ENCODE assay signal across 31 cellular contexts in genomic region chr7:13031481-13031880, GRCh38.
DNase-seq lines count a peak whose midpoint lies in the region; ATAC-seq, FAIRE-seq and TF ChIP-seq lines count a peak whose summit lies in the region.
"Had no signal": no experiment of that assay in that cellular context is flagged by ENCODE, and none has a peak within 500 bp of the region (broad histone marks: within the 10 kb centered on the region; RNA-seq: fewer than 3 reads in every experiment).

No MANE protein-coding gene starts in this region.

- H3K4me1 ChIP-seq in astrocyte (ENCODE audit: insufficient read depth, low read length) (no peaks in the 10 kb centered on the region), keratinocyte (ENCODE audit: control insufficient read depth, extremely low read depth, insufficient read depth, low read length) (peaks cover 9% of the 10 kb centered on the region)
- H3K4me1 ChIP-seq: prostate gland, uterus had no signal

- H3K27ac Mint-ChIP-seq in astrocyte (ENCODE audit: unreplicated experiment), result no peak overlapping the region
- no peak overlapping the region for H3K27ac Mint-ChIP-seq in activated CD4-positive, alpha-beta T cell treated with anti-CD3 and anti-CD28 coated beads for 36 hours
- H3K27ac Mint-ChIP-seq: activated CD4-positive, alpha-beta memory T cell treated with anti-CD3 and anti-CD28 coated beads for 36 hours; activated naive CD4-positive, alpha-beta T cell treated with anti-CD3 and anti-CD28 coated beads, Interleukin-2, amount 10 ng/mL, durations not matched to agents 7 days and 5 days; CD8-positive, alpha-beta memory T cell; effector memory CD8-positive, alpha-beta T cell; naive B cell; stimulated activated naive CD8-positive, alpha-beta T cell treated with anti-CD3 and anti-CD28 coated beads, Interleukin-15, Interleukin-2, amounts not matched to agents 100 ng/mL and 50 ng/mL, for 24 hours; T-helper 1 cell treated with Interleukin-12 subunit alpha and Interleukin-12 subunit beta and Interleukin-4 antibody, amounts not matched to agents 30 μg/mL and 1 μg/mL, for 36 hours had no signal

- no peak for ATAC-seq in activated CD4-positive, alpha-beta T cell treated with anti-CD3 and anti-CD28 coated beads for 36 hours
- ATAC-seq: activated CD4-positive, CD25-positive, alpha-beta regulatory T cell treated with anti-CD3 and anti-CD28 coated beads, Interleukin-2, amount 50 U/mL, for 24 hours; effector memory CD8-positive, alpha-beta T cell; left ventricle myocardium superior; sciatic nerve had no signal

- H3K27me3 ChIP-seq in astrocyte (ENCODE audit: insufficient read depth, low read length) (no peaks in the 10 kb centered on the region), keratinocyte (ENCODE audit: control insufficient read depth, extremely low read depth, insufficient read depth, low read length) (no peaks in the 10 kb centered on the region)
- H3K27me3 ChIP-seq: uterus had no signal

- H3K9me3 ChIP-seq in astrocyte (ENCODE audit: insufficient read depth, low read depth, low read length) (no peaks in the 10 kb centered on the region), keratinocyte (ENCODE audit: control insufficient read depth, low read depth, low read length) (no peaks in the 10 kb centered on the region)
- H3K9me3 ChIP-seq: HAP-1, prostate gland, SK-N-SH, uterus had no signal

- no peak overlapping the region for H3K27ac ChIP-seq in astrocyte (ENCODE audit: low read depth, low read length)
- H3K27ac ChIP-seq in keratinocyte (ENCODE audit: control insufficient read depth, insufficient read depth, low read length), result no peak overlapping the region
- H3K27ac ChIP-seq: prostate gland, uterus had no signal

- H3K36me3 ChIP-seq in astrocyte (ENCODE audit: insufficient read depth, low read length) (no peaks in the 10 kb centered on the region), keratinocyte (ENCODE audit: control insufficient read depth in 2 of 2, extremely low read depth in 1 of 2, insufficient read depth in 2 of 2, low read length in 2 of 2) (no peaks in the 10 kb centered on the region)
- H3K36me3 ChIP-seq: HAP-1, prostate gland, uterus had no signal

- no peak for TF ChIP-seq CTCF in astrocyte (IDR thresholded peaks at IDR 0.05; ENCODE audit: insufficient read depth, low read depth, low read length)
- no peak for TF ChIP-seq CTCF in keratinocyte (optimal IDR thresholded peaks at IDR 0.05 in 1 of 3, IDR thresholded peaks at IDR 0.05 in 1 of 3, conservative IDR thresholded peaks at IDR 0.05 in 1 of 3; ENCODE audit: extremely low read depth in 1 of 3, insufficient read depth in 2 of 3, low read length in 3 of 3)

- H3K4me2 ChIP-seq in astrocyte (ENCODE audit: low read length) (no peak overlapping the region), keratinocyte (ENCODE audit: control insufficient read depth, extremely low read depth, insufficient read depth, low read depth, low read length) (peak overlapping the region; percentile 41)
- H3K4me2 ChIP-seq: SK-N-SH had no signal

- no peaks in the 10 kb centered on the region for H3K9me1 ChIP-seq in keratinocyte (ENCODE audit: control insufficient read depth, extremely low read depth, insufficient read depth, low read length)

- H3K4me3 ChIP-seq in astrocyte (ENCODE audit: insufficient read depth, low read depth, low read length) (no peak overlapping the region), keratinocyte (ENCODE audit: control insufficient read depth in 2 of 3, extremely low read depth in 1 of 3, insufficient read depth in 2 of 3, low read depth in 1 of 3, low read length in 3 of 3) (no peak overlapping the region)
- H3K4me3 ChIP-seq: HAP-1, prostate gland, uterus had no signal

- peak; percentile 3 for DNase-seq in EH (ENCODE audit: low read depth)
- DNase-seq in HS-5 (ENCODE audit: low read depth), result peak; percentile 71
- DNase-seq in astrocyte (ENCODE audit: low read depth), result peak; percentile 36
- peak; percentile 48 for DNase-seq in keratinocyte (ENCODE audit: low read depth, low spot score)
- DNase-seq in activated CD4-positive, alpha-beta T cell treated with anti-CD3 and anti-CD28 coated beads for 36 hours, result no peak
- no peak for DNase-seq in COR-L47 (lab: John Stamatoyannopoulos, UW)
- DNase-seq in NK-92 (lab: John Stamatoyannopoulos, UW; ENCODE audit: unreplicated experiment), result no peak
- DNase-seq: activated CD4-positive, alpha-beta memory T cell treated with anti-CD3 and anti-CD28 coated beads for 36 hours; activated naive CD4-positive, alpha-beta T cell treated with anti-CD3 and anti-CD28 coated beads, Interleukin-2, amount 10 ng/mL, durations not matched to agents 7 days and 5 days; caudate nucleus; CD8-positive, alpha-beta memory T cell; cortex of kidney; effector memory CD8-positive, alpha-beta T cell; head of caudate nucleus; islet precursor cell; left ventricle myocardium superior; midbrain; naive B cell; NCI-H1105; NCI-H187; nucleus accumbens; SK-N-SH; stimulated activated CD8-positive, alpha-beta memory T cell treated with anti-CD3 and anti-CD28 coated beads, Interleukin-4, amount 100 ng/mL, for 48 hours; uterus had no signal

- POLR2A ChIA-PET in activated CD4-positive, alpha-beta T cell treated with anti-CD3 and anti-CD28 coated beads for 36 hours (lab: Charles Lee), result no interaction called here

- dilution Hi-C loops in keratinocyte (cut with MboI; ENCODE audit: extremely low pct_ligation_motif_present, low sequenced_read_pairs), result no loop called here

- H4K20me1 ChIP-seq in astrocyte (ENCODE audit: insufficient read depth, low read length) (no peaks in the 10 kb centered on the region), keratinocyte (ENCODE audit: control insufficient read depth, extremely low read depth, insufficient read depth, low read length) (no peaks in the 10 kb centered on the region)

- H3K4me3 Mint-ChIP-seq in astrocyte (ENCODE audit: unreplicated experiment), result no peak overlapping the region
- no peak overlapping the region for H3K4me3 Mint-ChIP-seq in activated CD4-positive, alpha-beta T cell treated with anti-CD3 and anti-CD28 coated beads for 36 hours
- H3K4me3 Mint-ChIP-seq: activated CD4-positive, alpha-beta memory T cell treated with anti-CD3 and anti-CD28 coated beads for 36 hours; activated naive CD4-positive, alpha-beta T cell treated with anti-CD3 and anti-CD28 coated beads, Interleukin-2, amount 10 ng/mL, durations not matched to agents 7 days and 5 days; CD8-positive, alpha-beta memory T cell; effector memory CD8-positive, alpha-beta T cell; naive B cell; stimulated activated naive CD8-positive, alpha-beta T cell treated with anti-CD3 and anti-CD28 coated beads, Interleukin-15, Interleukin-2, amounts not matched to agents 100 ng/mL and 50 ng/mL, for 24 hours; T-helper 1 cell treated with Interleukin-12 subunit alpha and Interleukin-12 subunit beta and Interleukin-4 antibody, amounts not matched to agents 30 μg/mL and 1 μg/mL, for 36 hours had no signal

- FAIRE-seq in astrocyte (lab: Jason Lieb, UNC) (no peak), keratinocyte (lab: Jason Lieb, UNC) (peak; percentile 75)
- FAIRE-seq: G401.6 had no signal

- CTCF ChIA-PET in activated CD4-positive, alpha-beta T cell treated with anti-CD3 and anti-CD28 coated beads for 36 hours (lab: Charles Lee), result no interaction called here

- no peak overlapping the region for H3K9ac ChIP-seq in astrocyte (ENCODE audit: low read length)
- no peak overlapping the region for H3K9ac ChIP-seq in keratinocyte (ENCODE audit: control insufficient read depth, extremely low read depth, insufficient read depth, low read length)
- H3K9ac ChIP-seq: SK-N-SH had no signal

- no peaks in the 10 kb centered on the region for H3K27me3 Mint-ChIP-seq in astrocyte (ENCODE audit: low read depth, unreplicated experiment)
- H3K27me3 Mint-ChIP-seq in activated CD4-positive, alpha-beta T cell treated with anti-CD3 and anti-CD28 coated beads for 36 hours, result peaks cover 4% of the 10 kb centered on the region
- H3K27me3 Mint-ChIP-seq: activated naive CD4-positive, alpha-beta T cell treated with anti-CD3 and anti-CD28 coated beads, Interleukin-2, amount 10 ng/mL, durations not matched to agents 7 days and 5 days; naive B cell; stimulated activated naive CD8-positive, alpha-beta T cell treated with anti-CD3 and anti-CD28 coated beads, Interleukin-15, Interleukin-2, amounts not matched to agents 100 ng/mL and 50 ng/mL, for 24 hours had no signal

- no peaks in the 10 kb centered on the region for H3K4me1 Mint-ChIP-seq in astrocyte (ENCODE audit: low read depth, unreplicated experiment)
- H3K4me1 Mint-ChIP-seq in activated CD4-positive, alpha-beta T cell treated with anti-CD3 and anti-CD28 coated beads for 36 hours, result no peaks in the 10 kb centered on the region
- H3K4me1 Mint-ChIP-seq: activated naive CD4-positive, alpha-beta T cell treated with anti-CD3 and anti-CD28 coated beads, Interleukin-2, amount 10 ng/mL, durations not matched to agents 7 days and 5 days; CD8-positive, alpha-beta memory T cell had no signal

- H2AFZ ChIP-seq in astrocyte (ENCODE audit: low read depth, low read length) (no peak overlapping the region), keratinocyte (ENCODE audit: control insufficient read depth, low read length) (no peak overlapping the region)

- H3K79me2 ChIP-seq in astrocyte (ENCODE audit: insufficient read depth, low read length) (no peaks in the 10 kb centered on the region), keratinocyte (ENCODE audit: control insufficient read depth, insufficient read depth, low read length) (no peaks in the 10 kb centered on the region)

- intact Hi-C loops in activated CD4-positive, alpha-beta T cell treated with anti-CD3 and anti-CD28 coated beads for 36 hours (cut with DNase I, micrococcal nuclease), result no loop called here

- no peaks in the 10 kb centered on the region for H3K9me3 Mint-ChIP-seq in astrocyte (ENCODE audit: unreplicated experiment)
- peaks cover under 1% of the 10 kb centered on the region for H3K9me3 Mint-ChIP-seq in activated CD4-positive, alpha-beta T cell treated with anti-CD3 and anti-CD28 coated beads for 36 hours (ENCODE audit: low read depth)
- H3K9me3 Mint-ChIP-seq: activated CD4-positive, alpha-beta memory T cell treated with anti-CD3 and anti-CD28 coated beads for 36 hours; activated naive CD4-positive, alpha-beta T cell treated with anti-CD3 and anti-CD28 coated beads, Interleukin-2, amount 10 ng/mL, durations not matched to agents 7 days and 5 days; stimulated activated naive CD8-positive, alpha-beta T cell treated with anti-CD3 and anti-CD28 coated beads, Interleukin-15, Interleukin-2, amounts not matched to agents 100 ng/mL and 50 ng/mL, for 24 hours; T-helper 1 cell treated with Interleukin-12 subunit alpha and Interleukin-12 subunit beta and Interleukin-4 antibody, amounts not matched to agents 30 μg/mL and 1 μg/mL, for 36 hours had no signal

- H3K36me3 Mint-ChIP-seq in astrocyte (ENCODE audit: low read depth, unreplicated experiment), result no peaks in the 10 kb centered on the region
- H3K36me3 Mint-ChIP-seq in activated CD4-positive, alpha-beta T cell treated with anti-CD3 and anti-CD28 coated beads for 36 hours (ENCODE audit: low read depth), result no peaks in the 10 kb centered on the region
- H3K36me3 Mint-ChIP-seq: activated CD4-positive, alpha-beta memory T cell treated with anti-CD3 and anti-CD28 coated beads for 36 hours; activated naive CD4-positive, alpha-beta T cell treated with anti-CD3 and anti-CD28 coated beads, Interleukin-2, amount 10 ng/mL, durations not matched to agents 7 days and 5 days; naive B cell had no signal

Comparison
In these comparisons a context has a peak if more than half of its experiments do, and no peak if none do; other contexts are left out.
1. DNase-seq: peak in EH (single experiment), HS-5 (single experiment), astrocyte (single experiment) and keratinocyte (single experiment); none in activated CD4-positive, alpha-beta T cell treated with anti-CD3 and anti-CD28 coated beads for 36 hours (single experiment), COR-L47 (single experiment) and NK-92 (single experiment).